ENCODE assay signal across 8 cellular contexts in genomic region chr3:195895900-195896360, GRCh38. TPM values are rescaled to one million over a fixed set of nuclear protein-coding genes. Genes with fewer than 3 reads are reported as not detected.
A peak's percentile ranks its signal among the peaks of the same experiment; 100 is the strongest.
DNase-seq lines count a peak whose midpoint lies in the region; ATAC-seq and TF ChIP-seq lines count a peak whose summit lies in the region.

No MANE protein-coding gene starts in this region.

- peak overlapping the region; percentile 10; the same call in 1 of the 2 replicates for H3K27ac ChIP-seq in Karpas-422 (ENCODE audit: low read length)
- H3K27ac ChIP-seq in caudate nucleus (ENCODE audit: low read depth, low read length): peak overlapping the region; percentile 96

- peak overlapping the region; percentile 99 for H3K4me2 ChIP-seq in Karpas-422 (ENCODE audit: low read depth, low read length, poor library complexity, severe bottlenecking)

- H2AFZ ChIP-seq in Karpas-422 (ENCODE audit: low read length): 0 out of 2 replicates have a peak overlapping the region, but pooled peaks have one; percentile 68

- H3K27me3 ChIP-seq in Karpas-422 (ENCODE audit: low read length): no peaks in the 10 kb centered on the region

- CTCF ChIA-PET in WTC11 (lab: Charles Lee): interaction anchor here (1.3 to 11.7 kb wide), 9 partner anchors 12 to 149 kb away, joined by 3 to 167 read pairs (median 19); partner anchors contain the start of gene TNK2

- H3K9me3 Mint-ChIP-seq in WTC11: no peaks in the 10 kb centered on the region

- no peaks in the 10 kb centered on the region for H3K27me3 Mint-ChIP-seq in WTC11 (ENCODE audit: low read depth)

- peak; percentile 75 for DNase-seq in DMS53 (lab: John Stamatoyannopoulos, UW)
- DNase-seq in Karpas-422: peak; percentile 93
- DNase-seq in WTC11 (ENCODE audit: low spot score): peak; percentile 48
- peak in 35 of 61 donors; percentile 26 to 82 (median 60) for DNase-seq in caudate nucleus (lab: John Stamatoyannopoulos, UW)
- peak; percentile 55 for DNase-seq in left kidney (ENCODE audit: low read depth, low spot score)
- DNase-seq in stimulated activated CD4-positive, alpha-beta T cell treated with anti-CD3 and anti-CD28 coated beads, Interleukin-2, amount 100 ng/mL, for 48 hours: peak; percentile 50 to 61
- no peak for DNase-seq in GOT3 (lab: John Stamatoyannopoulos, UW)

- no peak for TF ChIP-seq CTCF in WTC11 (IDR thresholded peaks at IDR 0.05)

- peaks cover 31% of the 10 kb centered on the region for H3K4me1 ChIP-seq in Karpas-422 (ENCODE audit: low read length)

- H3K36me3 Mint-ChIP-seq in WTC11: no peaks in the 10 kb centered on the region

- H3K36me3 ChIP-seq in Karpas-422 (ENCODE audit: insufficient read depth, low read length): no peaks in the 10 kb centered on the region

- H3K4me3 ChIP-seq in Karpas-422 (ENCODE audit: low read length): peak overlapping the region; percentile 92

- peak overlapping the region; percentile 83 for H3K4me3 Mint-ChIP-seq in WTC11

- POLR2A ChIA-PET in WTC11 (lab: Charles Lee): interaction anchor here (0.6 kb wide), 1 partner anchor 193 kb away, joined by 4 read pairs; no protein-coding TSS in a partner anchor

- no peaks in the 10 kb centered on the region for H3K9me3 ChIP-seq in Karpas-422 (ENCODE audit: low read length)

- peak overlapping the region; percentile 100 for H3K9ac ChIP-seq in Karpas-422 (ENCODE audit: low read length)

- peaks cover 3% of the 10 kb centered on the region; the same call in 1 of the 2 replicates for H4K20me1 ChIP-seq in Karpas-422 (ENCODE audit: insufficient read depth, low read depth, low read length)

- H3K4me1 Mint-ChIP-seq in WTC11: peaks cover 40% of the 10 kb centered on the region

- H3K9me2 ChIP-seq in Karpas-422 (replicated peaks; ENCODE audit: insufficient read depth, low read length): no peaks in the 10 kb centered on the region

- ATAC-seq in GM21515 (IDR thresholded peaks at IDR 0.05; ENCODE audit: unreplicated experiment) (peak; percentile 36), WTC11 (peak; percentile 28)

- H3K27ac Mint-ChIP-seq in WTC11: no peak overlapping the region

- peaks cover 18% of the 10 kb centered on the region for H3K79me2 ChIP-seq in Karpas-422 (ENCODE audit: low read length)

TF ChIP-seq in WTC11, 78 proteins besides CTCF, POLR2A, EP300 and RAD21:
- TF ChIP-seq MLX (CRISPR knock-in tag; IDR thresholded peaks at IDR 0.05) (no peak), KAT7 (CRISPR knock-in tag; IDR thresholded peaks at IDR 0.05; ENCODE audit: borderline replicate concordance) (0 out of 2 replicates have a peak, but pooled peaks have one; percentile 27), ATF6 (CRISPR knock-in tag; IDR thresholded peaks at IDR 0.05) (no peak), FOXP4 (CRISPR knock-in tag; IDR thresholded peaks at IDR 0.05) (peak; percentile 67; the same call in 1 of the 2 replicates)

RNA-seq across cellular contexts. Expression of gene TNK2, which starts 12.4 kb away (rescaled TPM):
- total RNA-seq in Karpas-422 (2014; rRNA removed; shearing (Covaris generic); ENCODE audit: low replicate concordance): 25.5 and 26.0 TPM in 2 replicates
- total RNA-seq in WTC11 (2021): 58.4 to 65.1 TPM (median 61.6 TPM) in 3 replicates
